ENCODE assay signal across 8 cellular contexts in the genomic region with DNA sequence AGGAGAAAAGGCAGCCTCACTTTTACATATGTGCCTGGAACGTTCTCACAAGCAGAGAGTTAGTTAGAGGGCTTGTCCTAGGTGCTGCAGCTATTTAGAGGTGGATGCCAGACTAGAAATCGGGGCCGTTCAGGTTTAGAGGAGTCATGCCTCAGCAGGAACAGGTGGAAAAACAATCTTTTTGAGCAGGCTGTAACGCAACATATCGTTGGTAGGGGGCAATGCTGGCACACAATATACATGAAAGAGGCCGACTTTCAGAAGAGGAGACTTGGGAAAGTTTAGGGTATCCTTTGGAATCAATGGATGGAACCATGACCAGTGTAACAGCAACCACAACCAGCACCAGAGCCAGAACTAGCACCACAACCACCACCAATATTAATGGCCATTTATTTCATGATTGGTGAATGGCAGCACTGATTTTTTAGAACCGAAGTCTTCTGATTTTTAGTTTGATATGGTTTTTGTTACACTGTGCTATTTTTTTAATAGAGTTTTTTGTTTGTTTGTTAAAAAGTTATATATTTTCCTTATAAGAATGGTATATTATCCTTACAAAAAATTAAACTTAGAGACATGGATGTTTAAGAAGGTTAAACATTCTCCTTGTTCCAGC. TPM values are rescaled to one million over a fixed set of nuclear protein-coding genes. Genes with fewer than 3 reads are reported as not detected.
DNase-seq lines count a peak whose midpoint lies in the region; ATAC-seq and TF ChIP-seq lines count a peak whose summit lies in the region.

No MANE protein-coding gene starts in this region.

- H3K27ac Mint-ChIP-seq in GM23338: no peak overlapping the region

- ATAC-seq in GM23338 (peak; percentile 83), GM19455 (IDR thresholded peaks at IDR 0.05; ENCODE audit: unreplicated experiment) (no peak), psoas muscle (no peak)
- ATAC-seq in activated T-cell treated with anti-CD3 and anti-CD28 coated beads, Interleukin-2, amount 50 U/mL, for 4 hours: no peak

- H3K9me3 ChIP-seq in OCI-LY7 (ENCODE audit: low read length) (no peaks in the 10 kb centered on the region), psoas muscle (no peaks in the 10 kb centered on the region)

- H2AFZ ChIP-seq in GM23338 (no peak overlapping the region), OCI-LY7 (ENCODE audit: low read length) (no peak overlapping the region)

- no peaks in the 10 kb centered on the region for H3K27me3 Mint-ChIP-seq in GM23338 (ENCODE audit: insufficient read depth, low read depth, poor library complexity)
- H3K27me3 Mint-ChIP-seq in activated T-cell treated with anti-CD3 and anti-CD28 coated beads, Interleukin-2, amount 50 U/mL, for 4 hours (ENCODE audit: low read depth): peaks cover 7% of the 10 kb centered on the region

- TF ChIP-seq CTCF in GM23338 (conservative IDR thresholded peaks at IDR 0.05; ENCODE audit: low read depth in 2 of 2) (peak; percentile 68 to 82), OCI-LY7 (conservative IDR thresholded peaks at IDR 0.05; ENCODE audit: low read length) (peak; percentile 78), psoas muscle (IDR thresholded peaks at IDR 0.05) (no peak)

- H3K4me1 ChIP-seq in GM23338 (ENCODE audit: insufficient read depth) (no peaks in the 10 kb centered on the region), OCI-LY7 (ENCODE audit: insufficient read depth, low read length, poor library complexity, severe bottlenecking) (no peaks in the 10 kb centered on the region), psoas muscle (no peaks in the 10 kb centered on the region)

- H3K79me2 ChIP-seq in GM23338 (replicated peaks; ENCODE audit: insufficient read depth): no peaks in the 10 kb centered on the region
- no peaks in the 10 kb centered on the region for H3K79me2 ChIP-seq in OCI-LY7 (ENCODE audit: insufficient read depth, low read depth, low read length)

- H3K4me1 Mint-ChIP-seq in GM23338: no peaks in the 10 kb centered on the region
- no peaks in the 10 kb centered on the region for H3K4me1 Mint-ChIP-seq in activated T-cell treated with anti-CD3 and anti-CD28 coated beads, Interleukin-2, amount 50 U/mL, for 4 hours (ENCODE audit: low read depth)

- no peaks in the 10 kb centered on the region for H4K20me1 ChIP-seq in GM23338 (replicated peaks; ENCODE audit: insufficient read depth)
- H4K20me1 ChIP-seq in OCI-LY7 (ENCODE audit: insufficient read depth, low read length): no peaks in the 10 kb centered on the region

- H3K36me3 ChIP-seq in GM23338 (ENCODE audit: insufficient read depth): no peaks in the 10 kb centered on the region
- no peaks in the 10 kb centered on the region for H3K36me3 ChIP-seq in OCI-LY7 (ENCODE audit: insufficient read depth, low read length)
- H3K36me3 ChIP-seq in psoas muscle (ENCODE audit: insufficient read depth in 1 of 2, low read depth in 1 of 2): no peaks in the 10 kb centered on the region

- H3K27ac ChIP-seq in GM23338 (ENCODE audit: low read depth) (no peak overlapping the region), OCI-LY7 (ENCODE audit: low read depth, low read length, poor library complexity, severe bottlenecking) (no peak overlapping the region), psoas muscle (no peak overlapping the region)

- H3K27me3 ChIP-seq in GM23338 (ENCODE audit: insufficient read depth) (no peaks in the 10 kb centered on the region), psoas muscle (ENCODE audit: insufficient read depth in 3 of 3, low read length in 2 of 3) (no peaks in the 10 kb centered on the region)

- no TSS peak for BruUV-seq in OCI-LY7 (replicated peaks; lab: Mats Ljungman, UMichigan)

- no peak overlapping the region for H3K4me3 Mint-ChIP-seq in GM23338
- no peak overlapping the region for H3K4me3 Mint-ChIP-seq in activated T-cell treated with anti-CD3 and anti-CD28 coated beads, Interleukin-2, amount 50 U/mL, for 4 hours

- H3K4me2 ChIP-seq in GM23338 (no peak overlapping the region), OCI-LY7 (ENCODE audit: low read length) (no peak overlapping the region)

- H3K4me3 ChIP-seq in GM23338: no peak overlapping the region
- no peak overlapping the region for H3K4me3 ChIP-seq in OCI-LY7 (ENCODE audit: low read depth, low read length, poor library complexity, severe bottlenecking)
- H3K4me3 ChIP-seq in psoas muscle: no peak overlapping the region

- H3K9me2 ChIP-seq in GM23338 (ENCODE audit: insufficient read depth): no peaks in the 10 kb centered on the region
- no peaks in the 10 kb centered on the region for H3K9me2 ChIP-seq in OCI-LY7 (ENCODE audit: insufficient read depth, low read length)

- POLR2A ChIA-PET in OCI-LY7 (lab: Charles Lee): interaction anchor here (0.7 kb wide), 1 partner anchor 18 kb away, joined by 3 read pairs; no protein-coding TSS in a partner anchor

- H3K9me3 Mint-ChIP-seq in GM23338: no peaks in the 10 kb centered on the region; the same call in 2 of the 3 replicates
- no peaks in the 10 kb centered on the region for H3K9me3 Mint-ChIP-seq in activated T-cell treated with anti-CD3 and anti-CD28 coated beads, Interleukin-2, amount 50 U/mL, for 4 hours

- intact Hi-C loops in OCI-LY7 (cut with micrococcal nuclease; ENCODE audit: unreplicated experiment): loop anchor here (5.0 kb wide), 1 partner anchor 1263 kb away; no protein-coding TSS in a partner anchor
- intact Hi-C loops in psoas muscle (cut with DNase I): loop anchor here in 1 of 2 donors (5.0 to 10.0 kb wide), 2 partner anchors 621 to 1263 kb away; no protein-coding TSS in a partner anchor

- 34 to 40% (median 39%) methylated on average over 7 of the region's 7 CpGs for WGBS in psoas muscle, 3 donors

- H3F3A ChIP-seq in GM23338 (replicated peaks; ENCODE audit: low read depth): no peaks in the 10 kb centered on the region

- H3K36me3 Mint-ChIP-seq in GM23338 (ENCODE audit: low read depth): no peaks in the 10 kb centered on the region
- H3K36me3 Mint-ChIP-seq in activated T-cell treated with anti-CD3 and anti-CD28 coated beads, Interleukin-2, amount 50 U/mL, for 4 hours (ENCODE audit: insufficient read depth): no peaks in the 10 kb centered on the region

- CTCF ChIA-PET in OCI-LY7 (lab: Charles Lee; ENCODE audit: unreplicated experiment): no interaction called here

- peak; percentile 26 for DNase-seq in COLO668 (lab: John Stamatoyannopoulos, UW; ENCODE audit: unreplicated experiment)
- DNase-seq in GM23338 (ENCODE audit: low spot score): peak; percentile 82
- DNase-seq in OCI-LY7 (ENCODE audit: low spot score): peak; percentile 40
- peak; percentile 10 for DNase-seq in foreskin melanocyte
- no peak for DNase-seq in activated T-cell treated with anti-CD3 and anti-CD28 coated beads, Interleukin-2, amount 50 U/mL, for 4 hours
- no peak for DNase-seq in activated CD4-positive, alpha-beta T cell treated with anti-CD3 and anti-CD28 coated beads for 4 hours
- no peak for DNase-seq in psoas muscle

RNA-seq across cellular contexts. Expression of a gene that starts 14.9 kb away (rescaled TPM):
- 36.3 and 37.3 TPM in 2 replicates for total RNA-seq in GM23338 (2014; rRNA removed; shearing (Covaris generic))
- 15.9 and 16.9 TPM in 2 replicates for polyA plus RNA-seq in GM23338 (2016; fragmentation: Nextera tagmentation; extraction: Ambion mirVana)
- total RNA-seq in OCI-LY7 (2014; rRNA removed; shearing (Covaris generic)): 18.5 and 21.6 TPM in 2 replicates
- 26.0 and 28.4 TPM in 2 replicates for total RNA-seq in OCI-LY7 (2022)
- total RNA-seq in activated T-cell treated with anti-CD3 and anti-CD28 coated beads, Interleukin-2, amount 50 U/mL, for 4 hours: 10 to 100 TPM; 10.1 to 12.9 (median 10.2) TPM
- total RNA-seq in psoas muscle: 10 to 100 TPM in 1 of 4 donors, 1 to 10 TPM in 3; 5.7 to 10.7 (median 6.6) TPM
- polyA plus RNA-seq in psoas muscle: 1 to 10 TPM; 3.9 to 8.5 (median 4.5) TPM

Comparison
In these comparisons a context has a peak if more than half of its experiments do, and no peak if none do; other contexts are left out.
1. DNase-seq: peak in COLO668 (single experiment), GM23338 (single experiment), OCI-LY7 (single experiment) and foreskin melanocyte (single experiment); none in activated T-cell treated with anti-CD3 and anti-CD28 coated beads, Interleukin-2, amount 50 U/mL, for 4 hours (single experiment), activated CD4-positive, alpha-beta T cell treated with anti-CD3 and anti-CD28 coated beads for 4 hours (0 of 2) and psoas muscle (0 of 2).